In genomic region chr2:161085041-161085598, GRCh38 we compare ENCODE assay signal across 16 cellular contexts.
DNase-seq lines count a peak whose midpoint lies in the region; ATAC-seq, FAIRE-seq and TF ChIP-seq lines count a peak whose summit lies in the region.
"Had no signal": no experiment of that assay in that cellular context is flagged by ENCODE, and none has a peak within 500 bp of the region (broad histone marks: within the 10 kb centered on the region; RNA-seq: fewer than 3 reads in every experiment).

No MANE protein-coding gene starts in this region.

- peaks cover 2% of the 10 kb centered on the region for H3K36me3 Mint-ChIP-seq in astrocyte (ENCODE audit: low read depth, unreplicated experiment)

- WGBS in stomach, 5 donors: 69 to 81% (median 77%) methylated on average over 4 of the region's 4 CpGs

- TF ChIP-seq POLR2A in stomach (IDR thresholded peaks at IDR 0.05): no peak

- H3K27me3 Mint-ChIP-seq in stimulated activated naive CD8-positive, alpha-beta T cell treated with anti-CD3 and anti-CD28 coated beads, Interleukin-15, amount 100 ng/mL, for 72 hours: peaks cover 5% of the 10 kb centered on the region
- H3K27me3 Mint-ChIP-seq in astrocyte (ENCODE audit: low read depth, unreplicated experiment): no peaks in the 10 kb centered on the region

- H3K4me3 ChIP-seq in astrocyte (ENCODE audit: insufficient read depth, low read depth, low read length) (no peak overlapping the region), stomach (no peak overlapping the region)

- FAIRE-seq in astrocyte (lab: Jason Lieb, UNC) (no peak), urothelium cell line (lab: Jason Lieb, UNC) (no peak)

- H3K4me1 ChIP-seq in astrocyte (ENCODE audit: insufficient read depth, low read length): no peaks in the 10 kb centered on the region
- no peaks in the 10 kb centered on the region for H3K4me1 ChIP-seq in stomach
- H3K4me1 ChIP-seq: BE2C, foreskin keratinocyte had no signal

- H3K4me2 ChIP-seq in astrocyte (ENCODE audit: low read length): no peak overlapping the region

- no peaks in the 10 kb centered on the region for H3K79me2 ChIP-seq in astrocyte (ENCODE audit: insufficient read depth, low read length)

- no peak for TF ChIP-seq CTCF in astrocyte (IDR thresholded peaks at IDR 0.05; ENCODE audit: insufficient read depth, low read depth, low read length)
- TF ChIP-seq CTCF in stomach (IDR thresholded peaks at IDR 0.05): no peak

- H3K27ac ChIP-seq in astrocyte (ENCODE audit: low read depth, low read length) (no peak overlapping the region), stomach (no peak overlapping the region)
- H3K27ac ChIP-seq: foreskin keratinocyte had no signal

- H3K4me1 Mint-ChIP-seq in stimulated activated naive CD8-positive, alpha-beta T cell treated with anti-CD3 and anti-CD28 coated beads, Interleukin-15, amount 100 ng/mL, for 72 hours: peaks cover 27% of the 10 kb centered on the region
- H3K4me1 Mint-ChIP-seq in astrocyte (ENCODE audit: low read depth, unreplicated experiment): peaks cover 2% of the 10 kb centered on the region

- H3K9ac ChIP-seq in astrocyte (ENCODE audit: low read length): no peak overlapping the region

- no peaks in the 10 kb centered on the region for H4K20me1 ChIP-seq in astrocyte (ENCODE audit: insufficient read depth, low read length)

- H3K9me3 Mint-ChIP-seq in stimulated activated naive CD8-positive, alpha-beta T cell treated with anti-CD3 and anti-CD28 coated beads, Interleukin-15, amount 100 ng/mL, for 72 hours: peaks cover 9 to 11% of the 10 kb centered on the region in 2 donors
- H3K9me3 Mint-ChIP-seq in astrocyte (ENCODE audit: unreplicated experiment): no peaks in the 10 kb centered on the region
- H3K9me3 Mint-ChIP-seq: activated naive CD4-positive, alpha-beta T cell treated with anti-CD3 and anti-CD28 coated beads for 36 hours had no signal

- TF ChIP-seq EP300 in stomach (IDR thresholded peaks at IDR 0.05): no peak

- H3K9me3 ChIP-seq in astrocyte (ENCODE audit: insufficient read depth, low read depth, low read length) (no peaks in the 10 kb centered on the region), stomach (no peaks in the 10 kb centered on the region)
- H3K9me3 ChIP-seq: BE2C had no signal

- intact Hi-C loops in stomach (cut with DNase I; ENCODE audit: low total_unique reads): no loop called here

- no peak for DNase-seq in stimulated activated naive CD8-positive, alpha-beta T cell treated with anti-CD3 and anti-CD28 coated beads, Interleukin-15, amount 100 ng/mL, for 72 hours
- DNase-seq in stimulated activated naive CD8-positive, alpha-beta T cell treated with anti-CD3 and anti-CD28 coated beads, Interleukin-15, Interleukin-2, amounts not matched to agents 100 U/mL and 50 U/mL, for 24 hours: no peak
- DNase-seq in OCI-M1 (lab: John Stamatoyannopoulos, UW) (peak; percentile 93), astrocyte (ENCODE audit: low read depth) (no peak), urothelium cell line (ENCODE audit: low spot score) (peak; percentile 13), iPS-NIHi11 (ENCODE audit: low spot score) (no peak), stomach (no peak)
- DNase-seq: activated naive CD4-positive, alpha-beta T cell treated with anti-CD3 and anti-CD28 coated beads for 36 hours; BE2C; DMS79; foreskin keratinocyte; left ventricle myocardium superior; NCI-H2107; SHP77 treated with DMSO at 0.1 percent for 48 hours; T1000 had no signal

- H3K27me3 ChIP-seq in astrocyte (ENCODE audit: insufficient read depth, low read length): no peaks in the 10 kb centered on the region
- no peaks in the 10 kb centered on the region for H3K27me3 ChIP-seq in stomach
- H3K27me3 ChIP-seq: BE2C, foreskin keratinocyte had no signal

- no peak overlapping the region for H3K4me3 Mint-ChIP-seq in stimulated activated naive CD8-positive, alpha-beta T cell treated with anti-CD3 and anti-CD28 coated beads, Interleukin-15, amount 100 ng/mL, for 72 hours
- H3K4me3 Mint-ChIP-seq in astrocyte (ENCODE audit: unreplicated experiment): no peak overlapping the region
- H3K4me3 Mint-ChIP-seq: activated naive CD4-positive, alpha-beta T cell treated with anti-CD3 and anti-CD28 coated beads for 36 hours had no signal

- peak; percentile 55 for ATAC-seq in stimulated activated naive CD8-positive, alpha-beta T cell treated with anti-CD3 and anti-CD28 coated beads, Interleukin-15, amount 100 ng/mL, for 72 hours
- no peak for ATAC-seq in stimulated activated naive CD8-positive, alpha-beta T cell treated with anti-CD3 and anti-CD28 coated beads, Interleukin-15, Interleukin-2, amounts not matched to agents 100 U/mL and 50 U/mL, for 24 hours
- no peak for ATAC-seq in GM18867 (IDR thresholded peaks at IDR 0.05; ENCODE audit: unreplicated experiment)
- ATAC-seq: foreskin keratinocyte, left ventricle myocardium superior had no signal

- no peak overlapping the region for H3K27ac Mint-ChIP-seq in stimulated activated naive CD8-positive, alpha-beta T cell treated with anti-CD3 and anti-CD28 coated beads, Interleukin-15, amount 100 ng/mL, for 72 hours
- H3K27ac Mint-ChIP-seq in astrocyte (ENCODE audit: unreplicated experiment): no peak overlapping the region
- H3K27ac Mint-ChIP-seq: activated naive CD4-positive, alpha-beta T cell treated with anti-CD3 and anti-CD28 coated beads for 36 hours had no signal

- no peaks in the 10 kb centered on the region for H3K36me3 ChIP-seq in astrocyte (ENCODE audit: insufficient read depth, low read length)
- H3K36me3 ChIP-seq in stomach: no peaks in the 10 kb centered on the region
- H3K36me3 ChIP-seq: BE2C had no signal

- H2AFZ ChIP-seq in astrocyte (ENCODE audit: low read depth, low read length): peak overlapping the region; percentile 39

Comparison
In these comparisons a context has a peak if more than half of its experiments do, and no peak if none do; other contexts are left out.
1. DNase-seq: peak in OCI-M1 (single experiment) and urothelium cell line (single experiment); none in stimulated activated naive CD8-positive, alpha-beta T cell treated with anti-CD3 and anti-CD28 coated beads, Interleukin-15, amount 100 ng/mL, for 72 hours (0 of 2), stimulated activated naive CD8-positive, alpha-beta T cell treated with anti-CD3 and anti-CD28 coated beads, Interleukin-15, Interleukin-2, amounts not matched to agents 100 U/mL and 50 U/mL, for 24 hours (single experiment), astrocyte (single experiment), iPS-NIHi11 (single experiment) and stomach (single experiment).